ENCODE assay signal across 9 cellular contexts in genomic region chr2:64036343-64036742, GRCh38. TPM values are rescaled to one million over a fixed set of nuclear protein-coding genes. Genes with fewer than 3 reads are reported as not detected.
A peak's percentile ranks its signal among the peaks of the same experiment; 100 is the strongest.
DNase-seq lines count a peak whose midpoint lies in the region; ATAC-seq and TF ChIP-seq lines count a peak whose summit lies in the region.
"Had no signal": no experiment of that assay in that cellular context is flagged by ENCODE, and none has a peak within 500 bp of the region (broad histone marks: within the 10 kb centered on the region; RNA-seq: fewer than 3 reads in every experiment).

No MANE protein-coding gene starts in this region.

- peak; percentile 63 for DNase-seq in GM13976 (ENCODE audit: low spot score)
- peak; percentile 55 for DNase-seq in HS-5 (ENCODE audit: low read depth)
- DNase-seq in activated CD8-positive, alpha-beta T cell treated with anti-CD3 and anti-CD28 coated beads, Interleukin-2, amount 10 ng/mL, durations not matched to agents 7 days and 5 days: peak; percentile 57
- peak; percentile 73 for DNase-seq in osteoblast (ENCODE audit: insufficient read length, low spot score, missing footprints)
- DNase-seq in foreskin melanocyte: no peak
- DNase-seq in HAP-1 (ENCODE audit: low spot score in 2 of 2): no peak
- DNase-seq in hippocampal formation (lab: John Stamatoyannopoulos, UW): no peak

- H3K27me3 ChIP-seq in osteoblast (ENCODE audit: insufficient read depth, low read length): no peaks in the 10 kb centered on the region
- no peaks in the 10 kb centered on the region for H3K27me3 ChIP-seq in HAP-1 (ENCODE audit: low read depth)

- no peak overlapping the region for H3K4me3 ChIP-seq in osteoblast (ENCODE audit: insufficient read depth, low read length)
- H3K4me3 ChIP-seq in HAP-1: no peak overlapping the region
- H3K4me3 ChIP-seq: lung had no signal

- no peaks in the 10 kb centered on the region for H4K20me1 ChIP-seq in osteoblast (ENCODE audit: insufficient read depth, low read length)

- H3K4me1 Mint-ChIP-seq in activated CD8-positive, alpha-beta T cell treated with anti-CD3 and anti-CD28 coated beads, Interleukin-2, amount 10 ng/mL, durations not matched to agents 7 days and 5 days (ENCODE audit: low read depth): peaks cover 37% of the 10 kb centered on the region

- peaks cover 17% of the 10 kb centered on the region for H3K36me3 Mint-ChIP-seq in activated CD8-positive, alpha-beta T cell treated with anti-CD3 and anti-CD28 coated beads, Interleukin-2, amount 10 ng/mL, durations not matched to agents 7 days and 5 days (ENCODE audit: low read depth)

- peaks cover 10% of the 10 kb centered on the region for H3K9me3 Mint-ChIP-seq in activated CD8-positive, alpha-beta T cell treated with anti-CD3 and anti-CD28 coated beads, Interleukin-2, amount 10 ng/mL, durations not matched to agents 7 days and 5 days (ENCODE audit: insufficient read depth)

- H3K27ac ChIP-seq in osteoblast (ENCODE audit: low read depth, low read length): peak overlapping the region; percentile 52

- no peak for TF ChIP-seq CTCF in GM13976 (IDR thresholded peaks at IDR 0.05; ENCODE audit: borderline replicate concordance, control extremely low read depth, extremely low read depth, insufficient read depth, missing control alignments)
- TF ChIP-seq CTCF in osteoblast (IDR thresholded peaks at IDR 0.05; ENCODE audit: extremely low read depth, low read depth, low read length): no peak

- POLR2A ChIA-PET in activated CD8-positive, alpha-beta T cell treated with anti-CD3 and anti-CD28 coated beads, Interleukin-2, amount 10 ng/mL, durations not matched to agents 7 days and 5 days (lab: Charles Lee): interaction anchor here (1.0 to 1.5 kb wide), 3 partner anchors 290 to 489 kb away, joined by 3 read pairs; partner anchors contain the start of gene AFTPH

- H3K4me3 Mint-ChIP-seq in activated CD8-positive, alpha-beta T cell treated with anti-CD3 and anti-CD28 coated beads, Interleukin-2, amount 10 ng/mL, durations not matched to agents 7 days and 5 days: peak overlapping the region; percentile 19

- peak overlapping the region; percentile 79 for H3K27ac Mint-ChIP-seq in activated CD8-positive, alpha-beta T cell treated with anti-CD3 and anti-CD28 coated beads, Interleukin-2, amount 10 ng/mL, durations not matched to agents 7 days and 5 days

- no peaks in the 10 kb centered on the region for H3K79me2 ChIP-seq in osteoblast (ENCODE audit: insufficient read depth, low read length)

- H2AFZ ChIP-seq in osteoblast (ENCODE audit: low read length): no peak overlapping the region

- no peaks in the 10 kb centered on the region for H3K36me3 ChIP-seq in osteoblast (ENCODE audit: insufficient read depth, low read length)
- H3K36me3 ChIP-seq in HAP-1 (replicated peaks): no peaks in the 10 kb centered on the region

- CTCF ChIA-PET in activated CD8-positive, alpha-beta T cell treated with anti-CD3 and anti-CD28 coated beads, Interleukin-2, amount 10 ng/mL, durations not matched to agents 7 days and 5 days (lab: Charles Lee): interaction anchor here (1.6 to 2.6 kb wide), 4 partner anchors 12 to 291 kb away, joined by 5 to 13 read pairs (median 9); no protein-coding TSS in a partner anchor

- no peaks in the 10 kb centered on the region for H3K27me3 Mint-ChIP-seq in activated CD8-positive, alpha-beta T cell treated with anti-CD3 and anti-CD28 coated beads, Interleukin-2, amount 10 ng/mL, durations not matched to agents 7 days and 5 days (ENCODE audit: low read depth)

- peak; percentile 93 for ATAC-seq in GM21526 (IDR thresholded peaks at IDR 0.05; ENCODE audit: low FRiP score, unreplicated experiment)
- peak; percentile 98 for ATAC-seq in activated CD8-positive, alpha-beta T cell treated with anti-CD3 and anti-CD28 coated beads, Interleukin-2, amount 10 ng/mL, durations not matched to agents 7 days and 5 days

- no peaks in the 10 kb centered on the region for H3K9me3 ChIP-seq in osteoblast (ENCODE audit: low read depth, low read length)
- no peaks in the 10 kb centered on the region for H3K9me3 ChIP-seq in HAP-1

- peaks cover 21% of the 10 kb centered on the region for H3K4me1 ChIP-seq in osteoblast (ENCODE audit: insufficient read depth, low read length)
- H3K4me1 ChIP-seq in HAP-1: peaks cover 12% of the 10 kb centered on the region

- in situ Hi-C loops in GM13976 (cut with MboI; ENCODE audit: low sequenced_read_pairs, unreplicated experiment) (no loop called here), HAP-1 (cut with MboI; ENCODE audit: low sequenced_read_pairs) (no loop called here)

- H3K4me2 ChIP-seq in osteoblast (ENCODE audit: insufficient read depth, low read length): peak overlapping the region; percentile 47

RNA-seq across cellular contexts. Expression of gene VPS54, which starts 17.1 kb away (rescaled TPM):
- total RNA-seq in activated CD8-positive, alpha-beta T cell treated with anti-CD3 and anti-CD28 coated beads, Interleukin-2, amount 10 ng/mL, durations not matched to agents 7 days and 5 days: 10 to 100 TPM; 13.4 to 14.3 TPM
- 18.8 and 20.6 TPM in 2 replicates for total RNA-seq in osteoblast

Comparison
In these comparisons a context has a peak if more than half of its experiments do, and no peak if none do; other contexts are left out.
1. DNase-seq: peak in GM13976 (single experiment), HS-5 (single experiment), activated CD8-positive, alpha-beta T cell treated with anti-CD3 and anti-CD28 coated beads, Interleukin-2, amount 10 ng/mL, durations not matched to agents 7 days and 5 days (single experiment) and osteoblast (single experiment); none in foreskin melanocyte (single experiment), HAP-1 (0 of 2) and hippocampal formation (0 of 2).